Comparison of ENCODE assay signal across 20 cellular contexts in the genomic region with DNA sequence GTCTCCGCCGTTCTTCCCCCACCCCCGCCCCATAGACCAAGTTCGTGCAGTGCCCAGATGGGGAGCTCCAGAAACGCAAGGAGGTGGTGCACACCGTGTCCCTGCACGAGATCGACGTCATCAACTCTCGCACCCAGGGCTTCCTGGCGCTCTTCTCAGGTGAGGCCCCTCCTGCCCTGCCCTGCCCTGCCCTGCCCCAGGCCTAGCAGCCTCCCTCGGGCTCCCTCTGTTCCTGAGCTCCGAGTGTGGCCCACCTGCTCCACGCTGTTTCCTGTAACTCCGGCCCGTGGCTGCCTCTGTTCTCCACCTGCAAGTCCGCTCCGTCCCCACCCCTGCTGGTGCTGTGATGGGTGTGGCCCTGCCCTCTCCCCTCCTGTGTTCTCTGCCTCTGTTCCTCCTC. TPM values are rescaled to one million over a fixed set of nuclear protein-coding genes. Genes with fewer than 3 reads are reported as not detected.
DNase-seq lines count a peak whose midpoint lies in the region; ATAC-seq and TF ChIP-seq lines count a peak whose summit lies in the region.
"Had no signal": no experiment of that assay in that cellular context is flagged by ENCODE, and none has a peak within 500 bp of the region (broad histone marks: within the 10 kb centered on the region; RNA-seq: fewer than 3 reads in every experiment).

No MANE protein-coding gene starts in this region.

- peaks cover 85% of the 10 kb centered on the region for H3K36me3 ChIP-seq in DND-41 (ENCODE audit: insufficient read depth, low read length)
- H3K36me3 ChIP-seq in HEK293 (ENCODE audit: control insufficient read depth in 2 of 2, insufficient read depth in 1 of 2, low read length in 2 of 2), result peaks cover 33 to 79% of the 10 kb centered on the region in 2 experiments; a peak in 2 of 3 replicates

- no peak overlapping the region for H3K4me2 ChIP-seq in DND-41 (ENCODE audit: insufficient read depth, low read length)
- H3K4me2 ChIP-seq: BLaER1 had no signal

- H3K9ac ChIP-seq in DND-41 (ENCODE audit: low read depth, low read length), result no peak overlapping the region
- H3K9ac ChIP-seq: BLaER1, GM23248 had no signal

- no peaks in the 10 kb centered on the region for H3K9me3 ChIP-seq in DND-41 (ENCODE audit: insufficient read depth, low read length, severe bottlenecking)
- H3K9me3 ChIP-seq in HEK293 (ENCODE audit: control insufficient read depth, insufficient read depth, low read depth, low read length), result no peaks in the 10 kb centered on the region
- H3K9me3 ChIP-seq: BLaER1 had no signal

- no peak overlapping the region for H2AFZ ChIP-seq in DND-41 (ENCODE audit: low read depth, low read length)
- H2AFZ ChIP-seq: GM23248 had no signal

- no peaks in the 10 kb centered on the region for H3K79me2 ChIP-seq in DND-41 (ENCODE audit: insufficient read depth, low read length)

- no peak for TF ChIP-seq CTCF in DND-41 (IDR thresholded peaks at IDR 0.05; ENCODE audit: borderline replicate concordance, extremely low read depth, low read length, poor library complexity, severe bottlenecking)
- TF ChIP-seq CTCF in HEK293 (tag by site-specific recombination; IDR thresholded peaks at IDR 0.05), result no peak
- no peak for TF ChIP-seq CTCF in endothelial cell (IDR thresholded peaks at IDR 0.05; ENCODE audit: unreplicated experiment)

- H3K9me3 Mint-ChIP-seq in endothelial cell (ENCODE audit: unreplicated experiment), result no peaks in the 10 kb centered on the region
- H3K9me3 Mint-ChIP-seq: CD4-positive, CD25-positive, alpha-beta regulatory T cell; CD8-positive, alpha-beta T cell; H9; HFFc6 had no signal

- H3K27me3 ChIP-seq in DND-41 (ENCODE audit: insufficient read depth, low read length, poor library complexity), result no peaks in the 10 kb centered on the region
- H3K27me3 ChIP-seq: BLaER1 had no signal

- H3K27ac Mint-ChIP-seq in endothelial cell (ENCODE audit: unreplicated experiment), result no peak overlapping the region
- H3K27ac Mint-ChIP-seq: B cell; CD4-positive, CD25-positive, alpha-beta regulatory T cell; CD8-positive, alpha-beta T cell; HFFc6 had no signal

- DNase-seq in DND-41 (no peak), endothelial cell (ENCODE audit: low spot score) (no peak), NCI-H1694 treated with DMSO at 0.1 percent for 48 hours (lab: John Stamatoyannopoulos, UW) (no peak), NCI-H2107 (lab: John Stamatoyannopoulos, UW) (no peak), amniotic stem cell (lab: John Stamatoyannopoulos, UW) (no peak)
- DNase-seq: CD4-positive, CD25-positive, alpha-beta regulatory T cell; CD8-positive, alpha-beta T cell; DMS 273 treated with DMSO at 0.1 percent for 48 hours; DMS79; GM23248; H9; HFFc6 had no signal

- H4K20me1 ChIP-seq in DND-41 (ENCODE audit: insufficient read depth, low read length), result peaks cover 24% of the 10 kb centered on the region

- no peaks in the 10 kb centered on the region for H3K4me1 Mint-ChIP-seq in endothelial cell (ENCODE audit: unreplicated experiment)
- H3K4me1 Mint-ChIP-seq: B cell; CD4-positive, CD25-positive, alpha-beta regulatory T cell; H9 had no signal

- CTCF ChIA-PET in HEK293 (lab: Yijun Ruan, JAX), result interaction anchor here (0.7 to 9.4 kb wide), 3 partner anchors 12 to 67 kb away, joined by 3 to 133 read pairs (median 6); partner anchors contain the start of genes GYS1 and RUVBL2

- peaks cover 6% of the 10 kb centered on the region for H3K27me3 Mint-ChIP-seq in endothelial cell (ENCODE audit: unreplicated experiment)
- H3K27me3 Mint-ChIP-seq: B cell; CD4-positive, CD25-positive, alpha-beta regulatory T cell had no signal

- H3K4me1 ChIP-seq in DND-41 (ENCODE audit: insufficient read depth, low read length) (no peaks in the 10 kb centered on the region), HEK293 (ENCODE audit: control insufficient read depth, insufficient read depth, low read length) (no peaks in the 10 kb centered on the region)
- H3K4me1 ChIP-seq: BLaER1 had no signal

- H3K36me3 Mint-ChIP-seq in endothelial cell (ENCODE audit: low read depth, unreplicated experiment), result peaks cover 24% of the 10 kb centered on the region

- H3K4me3 Mint-ChIP-seq in endothelial cell (ENCODE audit: unreplicated experiment), result peak overlapping the region; percentile 71
- H3K4me3 Mint-ChIP-seq: B cell; CD4-positive, CD25-positive, alpha-beta regulatory T cell; CD8-positive, alpha-beta T cell; HFFc6 had no signal

- ATAC-seq in DND-41 (ENCODE audit: insufficient read depth, low read depth), result 0 out of 3 replicates have a peak, but pooled peaks have one; percentile 16
- ATAC-seq: CD8-positive, alpha-beta T cell; HCT116 had no signal

- no peak overlapping the region for H3K4me3 ChIP-seq in DND-41 (ENCODE audit: low read depth in 1 of 2, low read length in 2 of 2)
- H3K4me3 ChIP-seq in HEK293 (ENCODE audit: low read depth, low read length), result no peak overlapping the region
- H3K4me3 ChIP-seq: BLaER1, GM23248 had no signal

- H3K27ac ChIP-seq in DND-41 (ENCODE audit: low read length) (no peak overlapping the region), HEK293 (ENCODE audit: extremely low read depth, low read depth, low read length) (no peak overlapping the region)
- H3K27ac ChIP-seq: BLaER1, C4-2B, GM23248 had no signal

- POLR2A ChIA-PET in HEK293 (lab: Yijun Ruan, JAX), result interaction anchor here (1.3 to 2.5 kb wide), 2 partner anchors 10 to 17 kb away, joined by 3 to 7 read pairs; partner anchors contain the start of gene RUVBL2

TF ChIP-seq in HEK293, 187 proteins besides CTCF, POLR2A, EP300 and RAD21 (continues in another document):
- TF ChIP-seq PRDM10 (tag by site-specific recombination; IDR thresholded peaks at IDR 0.05) (0 out of 2 replicates have a peak, but pooled peaks have one; percentile 11), KLF1 (tag by site-specific recombination; IDR thresholded peaks at IDR 0.05) (peak; percentile 40; the same call in 1 of the 2 replicates), ZNF148 (tag by site-specific recombination; IDR thresholded peaks at IDR 0.05; ENCODE audit: borderline replicate concordance) (no peak), ZBTB44 (tag by site-specific recombination; IDR thresholded peaks at IDR 0.05) (no peak), ZFHX2 (tag by site-specific recombination; conservative IDR thresholded peaks at IDR 0.05) (no peak), GLIS1 (tag by site-specific recombination; IDR thresholded peaks at IDR 0.05) (no peak), ZNF133 (tag by site-specific recombination; IDR thresholded peaks at IDR 0.05) (no peak)

RNA-seq across cellular contexts. Expression of gene LHB, which starts 6.4 kb away (rescaled TPM):
- total RNA-seq in endothelial cell (ENCODE audit: unreplicated experiment), result 1.4 TPM
- total RNA-seq: A172; A673; CD4-positive, CD25-positive, alpha-beta regulatory T cell; CD8-positive, alpha-beta T cell; GM23248; H4; H9 had no signal

RNA-seq across cellular contexts. Expression of gene CGB3, which starts 13.7 kb away (rescaled TPM):
- not detected for total RNA-seq in endothelial cell (ENCODE audit: unreplicated experiment)
- total RNA-seq: A673; B cell; CD4-positive, CD25-positive, alpha-beta regulatory T cell; CD8-positive, alpha-beta T cell; GM23248; H4; HFFc6 had no signal

RNA-seq across cellular contexts. Expression of gene RUVBL2, which starts 16.8 kb away (rescaled TPM):
- 80.6 TPM for total RNA-seq in endothelial cell (ENCODE audit: unreplicated experiment)

RNA-seq across cellular contexts. Expression of gene GYS1, which starts 17.3 kb away (rescaled TPM):
- 45.7 TPM for total RNA-seq in endothelial cell (ENCODE audit: unreplicated experiment)

RNA-seq across cellular contexts. Expression of gene CGB2, which starts 21.2 kb away (rescaled TPM):
- not detected for total RNA-seq in endothelial cell (ENCODE audit: unreplicated experiment)
- total RNA-seq: A172; A673; B cell; CD4-positive, CD25-positive, alpha-beta regulatory T cell; CD8-positive, alpha-beta T cell; GM23248; H4 had no signal
